18 cellular contexts compared by ENCODE assay signal in the genomic region with DNA sequence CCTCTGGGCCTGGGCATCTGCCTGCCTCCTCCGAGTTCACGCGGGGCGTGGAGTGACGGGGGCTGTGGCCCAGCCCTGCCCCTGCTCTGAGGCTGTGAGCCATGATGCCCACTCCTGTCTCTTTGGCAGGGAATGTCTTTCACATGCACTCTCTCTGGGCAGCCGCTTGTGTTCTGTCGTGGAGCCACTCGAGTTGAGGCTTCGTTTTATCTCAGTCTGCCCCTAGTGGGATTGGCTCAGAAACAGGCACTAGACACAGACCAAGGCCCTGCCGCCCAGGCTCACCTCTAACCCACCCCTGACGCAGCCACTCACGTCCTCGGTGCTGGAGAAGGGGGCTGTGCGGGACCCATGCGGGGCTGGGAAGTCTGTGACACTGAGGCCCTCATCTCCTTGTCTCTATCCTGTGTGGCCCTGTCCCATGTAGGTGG.
"Had no signal": no experiment of that assay in that cellular context is flagged by ENCODE, and none has a peak within 500 bp of the region (broad histone marks: within the 10 kb centered on the region; RNA-seq: fewer than 3 reads in every experiment).

No MANE protein-coding gene starts in this region.

- H3K4me3 ChIP-seq: left lung, stomach, suprapubic skin, transverse colon, uterus had no signal

- H3K27ac ChIP-seq: foreskin keratinocyte, left lung, stomach, suprapubic skin, transverse colon, uterus had no signal

- H3K9me3 ChIP-seq: left lung, stomach, suprapubic skin, transverse colon, uterus had no signal

- H3K27me3 ChIP-seq: foreskin keratinocyte, left lung, stomach, suprapubic skin, transverse colon, uterus had no signal

- H3K4me1 ChIP-seq: foreskin keratinocyte, left lung, suprapubic skin, transverse colon, uterus had no signal

- FAIRE-seq: small intestine had no signal

- DNase-seq: activated CD4-positive, alpha-beta T cell treated with anti-CD3 and anti-CD28 coated beads for 48 hours; activated naive CD4-positive, alpha-beta T cell treated with anti-CD3 and anti-CD28 coated beads, Interleukin-2, amount 10 ng/mL, durations not matched to agents 7 days and 5 days; activated T-cell treated with anti-CD3 and anti-CD28 coated beads, Interleukin-2, amount 50 U/mL, for 48 hours; anterior cingulate cortex; dermis blood vessel endothelial cell; effector CD8-positive, alpha-beta T cell; foreskin keratinocyte; small intestine; stimulated activated CD4-positive, alpha-beta T cell treated with anti-CD3 and anti-CD28 coated beads, Interleukin-15, amount 100 ng/mL, for 24 hours; stomach; T1000; transverse colon; uterus had no signal

- ATAC-seq: foreskin keratinocyte; left lung; sciatic nerve; stimulated activated memory B cell treated with anti-CD40 and anti-IgM and Interleukin-4, amounts not matched to agents 10 μg/mL and 1 μg/mL and 100 μg/mL, for 72 hours; WTC11 had no signal

- H3K36me3 ChIP-seq: uterus had no signal
